ENCODE assay signal across 26 cellular contexts in genomic region chr2:186477782-186478181, GRCh38. TPM values are rescaled to one million over a fixed set of nuclear protein-coding genes. Genes with fewer than 3 reads are reported as not detected.
A peak's percentile ranks its signal among the peaks of the same experiment; 100 is the strongest.
DNase-seq lines count a peak whose midpoint lies in the region; ATAC-seq and TF ChIP-seq lines count a peak whose summit lies in the region.
"Had no signal": no experiment of that assay in that cellular context is flagged by ENCODE, and none has a peak within 500 bp of the region (broad histone marks: within the 10 kb centered on the region; RNA-seq: fewer than 3 reads in every experiment).

No MANE protein-coding gene starts in this region.

- WGBS in heart right ventricle, 2 donors: 91 to 98% methylated on average over 3 of the region's 3 CpGs

- H3K36me3 ChIP-seq in naive thymus-derived CD4-positive, alpha-beta T cell (ENCODE audit: control insufficient read depth in 2 of 3, insufficient read depth in 3 of 3, low read length in 3 of 3): no peaks in the 10 kb centered on the region
- no peaks in the 10 kb centered on the region for H3K36me3 ChIP-seq in heart right ventricle
- H3K36me3 ChIP-seq: suprapubic skin had no signal

- H3K4me3 ChIP-seq in naive thymus-derived CD4-positive, alpha-beta T cell (ENCODE audit: low read length): no peak overlapping the region
- no peak overlapping the region for H3K4me3 ChIP-seq in heart right ventricle
- H3K4me3 ChIP-seq: BLaER1 treated with 17β-estradiol and CSF1 and Interleukin-3, amounts not matched to agents 10 nM and 100 nM; suprapubic skin had no signal

- no peak overlapping the region for H3K27ac ChIP-seq in naive thymus-derived CD4-positive, alpha-beta T cell (ENCODE audit: low read depth, low read length)
- H3K27ac ChIP-seq in heart right ventricle: no peak overlapping the region
- H3K27ac ChIP-seq: BLaER1 treated with 17β-estradiol and CSF1 and Interleukin-3, amounts not matched to agents 10 nM and 100 nM; suprapubic skin had no signal

- H3K27me3 Mint-ChIP-seq in naive thymus-derived CD4-positive, alpha-beta T cell: no peaks in the 10 kb centered on the region
- H3K27me3 Mint-ChIP-seq: activated T-helper 17 cell treated with anti-CD3 and anti-CD28 coated beads, Interleukin-2, amount 50 U/mL, for 72 hours; dendritic cell treated with granulocyte-macrophage colony-stimulating factor and Interleukin-4, amounts not matched to agents 40 ng/mL and 50 ng/mL, for 4 days; IgD-negative memory B cell had no signal

- DNase-seq in NCI-H345 (lab: John Stamatoyannopoulos, UW) (peak; percentile 69), heart right ventricle (no peak), activated gamma-delta T cell treated with Interleukin-2 at 50 U/mL for 16 hours (no peak), ureter (ENCODE audit: low spot score) (no peak)
- DNase-seq in naive thymus-derived CD4-positive, alpha-beta T cell: no peak
- DNase-seq: activated CD4-positive, alpha-beta T cell treated with anti-CD3 and anti-CD28 coated beads, Interleukin-2, amount 50 U/mL, for 48 hours; activated CD4-positive, CD25-positive, alpha-beta regulatory T cell; activated CD8-positive, alpha-beta memory T cell treated with anti-CD3 and anti-CD28 coated beads, Interleukin-2, amount 50 U/mL, for 4 hours; aorta; EL; midbrain; natural killer cell; NCI-H1436; NCI-H526 treated with DMSO at 0.1 percent for 48 hours; small intestine; SW 1271; T1000 had no signal

- peak; percentile 77 for ATAC-seq in GM18868 (IDR thresholded peaks at IDR 0.05; ENCODE audit: unreplicated experiment)
- peak; percentile 76 for ATAC-seq in HG02852 (IDR thresholded peaks at IDR 0.05; ENCODE audit: unreplicated experiment)
- ATAC-seq in naive thymus-derived CD4-positive, alpha-beta T cell: peak; percentile 27
- no peak for ATAC-seq in heart right ventricle
- ATAC-seq: activated T-helper 17 cell treated with anti-CD3 and anti-CD28 coated beads, Interleukin-2, amount 50 U/mL, for 72 hours; natural killer cell; stimulated activated effector memory CD8-positive, alpha-beta T cell treated with anti-CD3 and anti-CD28 coated beads, Interleukin-12 subunit alpha, Interleukin-12 subunit beta, amount 100 ng/mL, for 72 hours had no signal

- peaks cover 0 to 13% (median 6%) of the 10 kb centered on the region in 7 donors for H3K4me1 Mint-ChIP-seq in naive thymus-derived CD4-positive, alpha-beta T cell
- H3K4me1 Mint-ChIP-seq: natural killer cell had no signal

- POLR2A ChIA-PET in naive thymus-derived CD4-positive, alpha-beta T cell (lab: Charles Lee): no interaction called here

- intact Hi-C loops in naive thymus-derived CD4-positive, alpha-beta T cell (cut with micrococcal nuclease): no loop called here
- intact Hi-C loops in heart right ventricle (cut with DNase I): no loop called here

- H3K9me3 ChIP-seq in naive thymus-derived CD4-positive, alpha-beta T cell (ENCODE audit: control insufficient read depth in 2 of 3, low read length in 3 of 3): no peaks in the 10 kb centered on the region
- H3K9me3 ChIP-seq in heart right ventricle: peaks cover 0 to 3% (median 0%) of the 10 kb centered on the region in 11 donors
- H3K9me3 ChIP-seq: suprapubic skin had no signal

- H3K4me3 Mint-ChIP-seq in naive thymus-derived CD4-positive, alpha-beta T cell: no peak overlapping the region
- H3K4me3 Mint-ChIP-seq: activated T-helper 17 cell treated with anti-CD3 and anti-CD28 coated beads, Interleukin-2, amount 50 U/mL, for 72 hours; dendritic cell treated with granulocyte-macrophage colony-stimulating factor and Interleukin-4, amounts not matched to agents 40 ng/mL and 50 ng/mL, for 4 days; IgD-negative memory B cell; natural killer cell; stimulated activated effector memory CD8-positive, alpha-beta T cell treated with anti-CD3 and anti-CD28 coated beads, Interleukin-12 subunit alpha, Interleukin-12 subunit beta, amount 100 ng/mL, for 72 hours had no signal

- peaks cover 0 to 14% (median 11%) of the 10 kb centered on the region in 5 donors for H3K36me3 Mint-ChIP-seq in naive thymus-derived CD4-positive, alpha-beta T cell
- H3K36me3 Mint-ChIP-seq: activated naive CD4-positive, alpha-beta T cell treated with anti-CD3 and anti-CD28 coated beads, Interleukin-2, amount 50 U/mL, for 72 hours; natural killer cell; stimulated activated effector memory CD8-positive, alpha-beta T cell treated with anti-CD3 and anti-CD28 coated beads, Interleukin-12 subunit alpha, Interleukin-12 subunit beta, amount 100 ng/mL, for 72 hours had no signal

- TF ChIP-seq CTCF in heart right ventricle (IDR thresholded peaks at IDR 0.05): no peak

- no peak overlapping the region for H3K27ac Mint-ChIP-seq in naive thymus-derived CD4-positive, alpha-beta T cell
- H3K27ac Mint-ChIP-seq: activated naive CD4-positive, alpha-beta T cell treated with anti-CD3 and anti-CD28 coated beads, Interleukin-2, amount 50 U/mL, for 72 hours; activated T-helper 17 cell treated with anti-CD3 and anti-CD28 coated beads, Interleukin-2, amount 50 U/mL, for 72 hours; dendritic cell treated with granulocyte-macrophage colony-stimulating factor and Interleukin-4, amounts not matched to agents 40 ng/mL and 50 ng/mL, for 4 days; IgD-negative memory B cell; natural killer cell; stimulated activated effector memory CD8-positive, alpha-beta T cell treated with anti-CD3 and anti-CD28 coated beads, Interleukin-12 subunit alpha, Interleukin-12 subunit beta, amount 100 ng/mL, for 72 hours had no signal

- H3K4me1 ChIP-seq in naive thymus-derived CD4-positive, alpha-beta T cell (ENCODE audit: control insufficient read depth in 2 of 2, insufficient read depth in 2 of 2, low read length in 2 of 2): no peaks in the 10 kb centered on the region
- no peaks in the 10 kb centered on the region for H3K4me1 ChIP-seq in heart right ventricle
- H3K4me1 ChIP-seq: BLaER1 treated with 17β-estradiol and CSF1 and Interleukin-3, amounts not matched to agents 10 nM and 100 nM; suprapubic skin had no signal

- H3K27me3 ChIP-seq in naive thymus-derived CD4-positive, alpha-beta T cell (ENCODE audit: control insufficient read depth in 2 of 2, insufficient read depth in 2 of 2, low read length in 2 of 2): no peaks in the 10 kb centered on the region
- no peaks in the 10 kb centered on the region for H3K27me3 ChIP-seq in heart right ventricle
- H3K27me3 ChIP-seq: BLaER1 treated with 17β-estradiol and CSF1 and Interleukin-3, amounts not matched to agents 10 nM and 100 nM; suprapubic skin had no signal

- CTCF ChIA-PET in naive thymus-derived CD4-positive, alpha-beta T cell (lab: Charles Lee): no interaction called here

- peaks cover 0 to 6% (median 0%) of the 10 kb centered on the region in 11 donors for H3K9me3 Mint-ChIP-seq in naive thymus-derived CD4-positive, alpha-beta T cell
- H3K9me3 Mint-ChIP-seq: activated T-helper 17 cell treated with anti-CD3 and anti-CD28 coated beads, Interleukin-2, amount 50 U/mL, for 72 hours; dendritic cell treated with granulocyte-macrophage colony-stimulating factor and Interleukin-4, amounts not matched to agents 40 ng/mL and 50 ng/mL, for 4 days; natural killer cell; stimulated activated effector memory CD8-positive, alpha-beta T cell treated with anti-CD3 and anti-CD28 coated beads, Interleukin-12 subunit alpha, Interleukin-12 subunit beta, amount 100 ng/mL, for 72 hours had no signal

RNA-seq across cellular contexts. Expression of gene ZC3H15, which starts 8.3 kb away (rescaled TPM):
- 10 to 100 TPM; 53.4 to 87.4 (median 64.6) TPM for total RNA-seq in naive thymus-derived CD4-positive, alpha-beta T cell
- polyA plus RNA-seq in naive thymus-derived CD4-positive, alpha-beta T cell: 10 to 100 TPM; 66.8 to 74.5 TPM
- total RNA-seq in heart right ventricle (10 to 100 TPM; 25.1 to 35.9 (median 30.7) TPM), ureter (64.6 TPM)
- polyA plus RNA-seq in heart right ventricle: 10 to 100 TPM; 38.5 to 38.8 TPM

Comparison
In these comparisons a context has a peak if more than half of its experiments do, and no peak if none do; other contexts are left out.
1. ATAC-seq: peak in GM18868 (single experiment), HG02852 (single experiment) and naive thymus-derived CD4-positive, alpha-beta T cell (single experiment); none in heart right ventricle (0 of 8).